In the genomic region with DNA sequence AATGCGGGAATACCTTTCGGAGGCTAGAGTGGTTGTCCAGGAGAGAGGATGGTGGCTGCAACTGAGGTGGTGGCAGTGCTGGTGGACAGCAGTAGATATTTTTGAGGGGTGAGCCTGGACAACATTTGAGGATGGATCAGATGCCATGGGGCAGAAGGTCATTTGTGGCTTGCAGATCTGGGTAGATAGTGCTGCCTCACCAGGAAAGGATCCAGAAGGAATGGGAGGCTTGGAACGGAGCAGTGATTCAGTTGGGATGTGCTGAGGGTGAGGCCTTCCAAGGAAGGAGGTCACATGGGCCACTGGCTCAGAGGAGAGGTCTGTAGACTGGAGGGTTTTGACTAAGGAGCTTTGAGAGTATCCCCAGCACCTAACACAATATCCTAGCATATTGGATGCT, we compare ENCODE assay signal across 23 cellular contexts.
A peak's percentile ranks its signal among the peaks of the same experiment; 100 is the strongest.
DNase-seq lines count a peak whose midpoint lies in the region; ATAC-seq and TF ChIP-seq lines count a peak whose summit lies in the region.
"Had no signal": no experiment of that assay in that cellular context is flagged by ENCODE, and none has a peak within 500 bp of the region (broad histone marks: within the 10 kb centered on the region; RNA-seq: fewer than 3 reads in every experiment).

No MANE protein-coding gene starts in this region.

- intact Hi-C loops in Panc1 (cut with micrococcal nuclease; ENCODE audit: unreplicated experiment) (no loop called here), natural killer cell (cut with micrococcal nuclease) (no loop called here)

- no peaks in the 10 kb centered on the region for H3K27me3 ChIP-seq in Panc1 (ENCODE audit: control insufficient read depth, insufficient read depth, low read length)
- H3K27me3 ChIP-seq: transverse colon had no signal

- H3K4me3 ChIP-seq in Panc1 (ENCODE audit: low read depth in 2 of 2, low read length in 2 of 2): no peak overlapping the region
- H3K4me3 ChIP-seq: prostate gland, skin epidermis, transverse colon had no signal

- no TSS peak for BruUV-seq in Panc1 (replicated peaks; lab: Mats Ljungman, UMichigan)

- 0 out of 2 replicates have a peak, but pooled peaks have one; percentile 10 for ATAC-seq in Panc1
- ATAC-seq in GM21423 (IDR thresholded peaks at IDR 0.05; ENCODE audit: unreplicated experiment): no peak
- ATAC-seq in natural killer cell: no peak
- ATAC-seq: activated CD8-positive, alpha-beta T cell treated with anti-CD3 and anti-CD28 coated beads for 36 hours; left colon; stimulated activated naive CD8-positive, alpha-beta T cell treated with anti-CD3 and anti-CD28 coated beads, Interleukin-15, Interleukin-2, amounts not matched to agents 100 U/mL and 50 U/mL, for 24 hours had no signal

- H3K36me3 ChIP-seq in Panc1 (ENCODE audit: control insufficient read depth, insufficient read depth, low read length): no peaks in the 10 kb centered on the region
- H3K36me3 ChIP-seq: prostate gland, transverse colon had no signal

- POLR2A ChIA-PET in Panc1 (lab: Charles Lee): no interaction called here

- no peaks in the 10 kb centered on the region for H3K4me1 Mint-ChIP-seq in natural killer cell
- H3K4me1 Mint-ChIP-seq: central memory CD8-positive, alpha-beta T cell had no signal

- in situ Hi-C loops in Panc1 (cut with HindIII; ENCODE audit: low pct_unique_long_range_greater_than_20kb, low sequenced_read_pairs): no loop called here

- no peaks in the 10 kb centered on the region for H3K9me3 ChIP-seq in Panc1 (ENCODE audit: control insufficient read depth, insufficient read depth, low read depth, low read length)
- H3K9me3 ChIP-seq: prostate gland, transverse colon had no signal

- no peak overlapping the region for H3K4me3 Mint-ChIP-seq in natural killer cell
- H3K4me3 Mint-ChIP-seq: activated CD8-positive, alpha-beta T cell treated with anti-CD3 and anti-CD28 coated beads for 36 hours; central memory CD8-positive, alpha-beta T cell; HFFc6 had no signal

- H3K9me3 Mint-ChIP-seq in natural killer cell: peaks cover 0 to 3% of the 10 kb centered on the region in 2 donors
- H3K9me3 Mint-ChIP-seq: activated CD8-positive, alpha-beta T cell treated with anti-CD3 and anti-CD28 coated beads for 36 hours; central memory CD8-positive, alpha-beta T cell had no signal

- no peak overlapping the region for H3K27ac Mint-ChIP-seq in natural killer cell
- H3K27ac Mint-ChIP-seq: activated CD8-positive, alpha-beta T cell treated with anti-CD3 and anti-CD28 coated beads for 36 hours; HFFc6 had no signal

- peaks cover 7 to 8% of the 10 kb centered on the region in 2 donors for H3K27me3 Mint-ChIP-seq in natural killer cell (ENCODE audit: low read depth in 2 of 2)

- peak overlapping the region; percentile 48; the same call in 1 of the 2 replicates for H3K27ac ChIP-seq in Panc1 (ENCODE audit: low read length)
- H3K27ac ChIP-seq: prostate gland, skin epidermis, transverse colon had no signal

- H3K36me3 Mint-ChIP-seq in natural killer cell: no peaks in the 10 kb centered on the region

- 0 out of 2 replicates have a peak, but pooled peaks cover 2% of the 10 kb centered on the region for H3K4me1 ChIP-seq in Panc1 (ENCODE audit: control insufficient read depth, insufficient read depth, low read length)
- H3K4me1 ChIP-seq: prostate gland had no signal

- DNase-seq in GM04503 (ENCODE audit: low read depth) (peak; percentile 24), Panc1 (ENCODE audit: low read depth, low spot score) (no peak), fibroblast of peridontal ligament (ENCODE audit: extremely low read depth) (peak; percentile 24), stromal cell of bone marrow (ENCODE audit: low read depth) (peak; percentile 30), natural killer cell (no peak), HT-29 (ENCODE audit: low spot score) (no peak), NCI-H187 (lab: John Stamatoyannopoulos, UW) (no peak)
- DNase-seq: activated CD8-positive, alpha-beta T cell treated with anti-CD3 and anti-CD28 coated beads for 36 hours; activated naive CD4-positive, alpha-beta T cell treated with Interleukin-2 at 50 U/mL for 16 hours; amygdala; DMS79 treated with DMSO at 0.1 percent for 48 hours; HFFc6; left colon; NCI-H1436; NCI-H748 treated with DMSO at 0.1 percent for 48 hours; stimulated activated CD4-positive, alpha-beta T cell treated with anti-CD3 and anti-CD28 coated beads, Interleukin-2, amount 100 ng/mL, for 48 hours; stimulated activated naive CD8-positive, alpha-beta T cell treated with anti-CD3 and anti-CD28 coated beads, Interleukin-15, Interleukin-2, amounts not matched to agents 100 U/mL and 50 U/mL, for 24 hours; T-helper 2 cell; transverse colon had no signal

- TF ChIP-seq CTCF in Panc1 (IDR thresholded peaks at IDR 0.05): no peak
- TF ChIP-seq CTCF in natural killer cell (IDR thresholded peaks at IDR 0.05): no peak

- CTCF ChIA-PET in Panc1 (lab: Charles Lee): no interaction called here

Comparison
In these comparisons a context has a peak if more than half of its experiments do, and no peak if none do; other contexts are left out.
1. DNase-seq: peak in GM04503 (single experiment), fibroblast of peridontal ligament (single experiment) and stromal cell of bone marrow (single experiment); none in Panc1 (single experiment), natural killer cell (single experiment), HT-29 (single experiment) and NCI-H187 (0 of 2).